ENCODE assay signal across 13 cellular contexts in the genomic region with DNA sequence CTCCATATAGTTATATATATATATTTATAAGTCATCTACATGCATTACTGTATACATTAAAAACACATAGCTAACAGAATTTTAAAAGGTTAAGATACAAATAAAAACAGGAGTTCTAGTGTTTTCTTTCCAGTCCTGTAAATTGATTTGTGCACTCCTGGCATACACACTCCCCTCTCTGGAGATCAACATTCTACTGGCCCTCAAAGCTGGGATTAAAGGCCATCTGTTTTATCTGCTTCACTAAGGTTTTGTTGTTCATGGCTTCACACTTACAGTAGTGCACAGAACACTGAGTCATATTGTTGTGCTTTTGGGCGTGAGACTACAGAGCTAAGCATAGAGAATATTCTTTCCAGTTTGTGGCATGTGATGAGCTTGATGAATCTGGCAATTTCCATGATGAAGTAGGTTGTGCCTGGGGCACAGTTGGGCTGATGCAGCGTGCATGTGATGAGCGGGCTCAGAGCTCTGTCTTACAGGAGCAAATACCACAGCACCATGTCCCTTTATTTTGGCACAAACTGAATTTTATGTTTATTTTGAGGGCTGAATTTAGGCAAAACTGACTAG.
"Had no signal": no experiment of that assay in that cellular context is flagged by ENCODE, and none has a peak within 500 bp of the region (broad histone marks: within the 10 kb centered on the region; RNA-seq: fewer than 3 reads in every experiment).

No MANE protein-coding gene starts in this region.

- ATAC-seq: activated CD8-positive, alpha-beta T cell treated with anti-CD3 and anti-CD28 coated beads, Interleukin-2, amount 10 ng/mL, durations not matched to agents 7 days and 5 days; pancreas had no signal

- DNase-seq: activated CD4-positive, alpha-beta T cell treated with anti-CD3 and anti-CD28 coated beads for 4 hours; activated CD8-positive, alpha-beta memory T cell treated with anti-CD3 and anti-CD28 coated beads, Interleukin-2, amount 50 U/mL, for 48 hours; activated CD8-positive, alpha-beta T cell treated with anti-CD3 and anti-CD28 coated beads, Interleukin-2, amount 10 ng/mL, durations not matched to agents 7 days and 5 days; activated naive CD8-positive, alpha-beta T cell treated with anti-CD3 and anti-CD28 coated beads, Interleukin-2, amount 10 ng/mL, durations not matched to agents 7 days and 5 days; aorta; islet precursor cell; left ventricle myocardium inferior; pancreas; retina; stimulated activated CD4-positive, alpha-beta T cell treated with anti-CD3 and anti-CD28 coated beads, Interleukin-15, amount 100 ng/mL, for 24 hours; stimulated activated CD4-positive, alpha-beta T cell treated with anti-CD3 and anti-CD28 coated beads, Interleukin-4, amount 100 ng/mL, for 4 hours; stomach; T1000 had no signal
